ENCODE assay signal across 9 cellular contexts in the genomic region with DNA sequence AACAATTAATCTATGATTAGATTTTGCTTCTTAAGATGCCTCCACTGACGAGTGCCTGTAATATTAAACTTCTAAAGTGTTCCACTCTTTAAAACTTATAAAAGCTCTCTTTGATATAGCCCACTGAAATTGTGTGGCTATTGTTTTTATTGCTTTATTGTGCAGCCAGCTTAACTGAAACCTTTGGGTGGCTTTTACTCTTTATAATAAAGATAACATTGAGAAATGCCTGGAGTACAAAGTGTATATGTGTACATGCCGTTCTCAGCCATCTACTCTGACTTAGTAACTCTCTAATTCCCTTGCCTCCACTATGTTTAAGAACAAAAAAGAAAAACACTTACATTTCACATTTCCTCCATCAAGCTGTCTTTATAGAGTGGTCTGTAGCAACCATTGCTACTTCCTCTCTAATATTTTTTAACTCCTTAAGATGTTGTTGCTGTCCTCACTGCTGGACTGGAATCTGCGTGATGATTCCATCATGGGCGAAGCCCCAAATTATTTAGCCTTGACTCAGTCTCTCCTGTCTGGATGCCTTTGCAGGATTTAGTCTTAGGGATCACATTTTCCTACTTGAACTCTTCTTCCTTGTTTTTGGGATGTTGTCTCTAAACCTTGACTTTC. TPM values are rescaled to one million over a fixed set of nuclear protein-coding genes. Genes with fewer than 3 reads are reported as not detected.
DNase-seq lines count a peak whose midpoint lies in the region; ATAC-seq, FAIRE-seq and TF ChIP-seq lines count a peak whose summit lies in the region.
"Had no signal": no experiment of that assay in that cellular context is flagged by ENCODE, and none has a peak within 500 bp of the region (broad histone marks: within the 10 kb centered on the region; RNA-seq: fewer than 3 reads in every experiment).

No MANE protein-coding gene starts in this region.

- CTCF ChIA-PET in A549 (lab: Yijun Ruan, JAX) = interaction anchor here (1.0 to 2.2 kb wide), 2 partner anchors 8 to 12 kb away, joined by 3 to 6 read pairs; no protein-coding TSS in a partner anchor

- H4K20me1 ChIP-seq in GM23248 (ENCODE audit: insufficient read depth) = no peaks in the 10 kb centered on the region

- H3K9ac ChIP-seq in GM23248 = peak overlapping the region; percentile 35
- H3K9ac ChIP-seq in muscle layer of colon (ENCODE audit: low read length) = no peak overlapping the region

- no peak for TF ChIP-seq POLR2A in A549 (IDR thresholded peaks at IDR 0.05; ENCODE audit: low read length)

- TF ChIP-seq RAD21 in A549 (conservative IDR thresholded peaks at IDR 0.05 in 1 of 2, IDR thresholded peaks at IDR 0.05 in 1 of 2) = no peak

- FAIRE-seq in A549 (lab: Jason Lieb, UNC) = no peak

- in situ Hi-C loops in GM23248 (cut with MboI) (no loop called here), GM13977 (cut with MboI; ENCODE audit: low pct_unique_long_range_greater_than_20kb, low sequenced_read_pairs, unreplicated experiment) (no loop called here)

- H3K4me1 ChIP-seq in A549 (peaks cover 16% of the 10 kb centered on the region), GM23248 (ENCODE audit: insufficient read depth) (peaks cover 26% of the 10 kb centered on the region), muscle layer of colon (ENCODE audit: insufficient read depth, low read length) (peaks cover 72% of the 10 kb centered on the region)

- peaks cover 98% of the 10 kb centered on the region for H3K79me2 ChIP-seq in GM23248 (ENCODE audit: insufficient read depth)

- H3K4me2 ChIP-seq in A549 = peak overlapping the region; percentile 46
- H3K4me2 ChIP-seq in GM23248 (ENCODE audit: unreplicated experiment) = peak overlapping the region; percentile 69

- peaks cover 22% of the 10 kb centered on the region for H3F3A ChIP-seq in GM23248 (ENCODE audit: insufficient read depth)

- DNase-seq in A549 (ENCODE audit: low read depth in 1 of 2, low spot score in 1 of 2) (no peak), GM23248 (peak; percentile 71), cardiac fibroblast (ENCODE audit: low read depth in 2 of 2) (peak; percentile 50 to 89), GM13977 (ENCODE audit: low spot score) (no peak), SK-N-DZ (ENCODE audit: low spot score) (no peak), SW480 (ENCODE audit: low spot score) (no peak)
- DNase-seq in effector CD4-positive, alpha-beta T cell = no peak
- DNase-seq: T-cell had no signal

- POLR2A ChIA-PET in A549 (lab: Yijun Ruan, JAX) = interaction anchor here (2.3 kb wide), 1 partner anchor 9 kb away, joined by 23 read pairs; a partner anchor contains a TSS

- TF ChIP-seq EP300 in A549 (IDR thresholded peaks at IDR 0.05) = no peak

- H3K4me3 ChIP-seq in A549 (no peak overlapping the region), GM23248 (peak overlapping the region; percentile 50), cardiac fibroblast (replicated peaks in 1 of 2; ENCODE audit: low read depth in 2 of 2, low read length in 2 of 2) (peak overlapping the region in 1 of 2 donors; percentile 4), muscle layer of colon (ENCODE audit: low read depth in 1 of 2, low read length in 2 of 2) (peak overlapping the region in 1 of 2 donors; percentile 39)

- H3K36me3 ChIP-seq in GM23248 (ENCODE audit: low read depth) (peaks cover 23% of the 10 kb centered on the region; the same call in 1 of the 2 replicates), muscle layer of colon (ENCODE audit: insufficient read depth, low read length) (peaks cover 28% of the 10 kb centered on the region)

- WGBS in A549 (ENCODE audit: missing lambda C conversion rate) = 60% methylated on average over 4 of the region's 4 CpGs
- WGBS in GM23248 (ENCODE audit: low coverage in 1 of 2, low lambda C conversion rate in 2 of 2, missing lambda C conversion rate in 2 of 2), 2 experiments = 11 to 14% methylated on average over 4 of the region's 4 CpGs

- H2AFZ ChIP-seq in GM23248 = peak overlapping the region; percentile 58

- no peak for ATAC-seq in A549
- ATAC-seq: T-cell had no signal

- H3K9me2 ChIP-seq in GM23248 (ENCODE audit: insufficient read depth) = no peaks in the 10 kb centered on the region

- H3K27ac ChIP-seq in A549 = peak overlapping the region; percentile 55 to 57; a peak in 5 of 6 replicates
- peak overlapping the region; percentile 78 for H3K27ac ChIP-seq in GM23248
- peak overlapping the region; percentile 3 for H3K27ac ChIP-seq in muscle layer of colon (ENCODE audit: low read depth, low read length)

- H3K27me3 ChIP-seq in GM23248 (replicated peaks; ENCODE audit: insufficient read depth) = no peaks in the 10 kb centered on the region
- H3K27me3 ChIP-seq in muscle layer of colon (ENCODE audit: control insufficient read depth in 1 of 2, insufficient read depth in 2 of 2, low read length in 2 of 2) = no peaks in the 10 kb centered on the region

- TF ChIP-seq CTCF in A549 (IDR thresholded peaks at IDR 0.05) = no peak
- no peak for TF ChIP-seq CTCF in cardiac fibroblast (IDR thresholded peaks at IDR 0.05; ENCODE audit: low read depth, low read length)
- TF ChIP-seq CTCF in GM13977 (IDR thresholded peaks at IDR 0.05; ENCODE audit: extremely low read depth, insufficient read depth, missing control alignments) = no peak

- no peaks in the 10 kb centered on the region; the same call in 2 of the 3 replicates for H3K9me3 ChIP-seq in A549
- H3K9me3 ChIP-seq in GM23248 (ENCODE audit: low read depth) = no peaks in the 10 kb centered on the region
- H3K9me3 ChIP-seq in muscle layer of colon (ENCODE audit: low read length) = no peaks in the 10 kb centered on the region

TF ChIP-seq in A549, 52 proteins besides CTCF, POLR2A, EP300 and RAD21:
- TF ChIP-seq, protein P1, sequence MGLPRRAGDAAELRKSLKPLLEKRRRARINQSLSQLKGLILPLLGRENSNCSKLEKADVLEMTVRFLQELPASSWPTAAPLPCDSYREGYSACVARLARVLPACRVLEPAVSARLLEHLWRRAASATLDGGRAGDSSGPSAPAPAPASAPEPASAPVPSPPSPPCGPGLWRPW (IDR thresholded peaks at IDR 0.05) = no peak
- TF ChIP-seq ESRRA (IDR thresholded peaks at IDR 0.05; ENCODE audit: borderline replicate concordance, low read length) (no peak), TP53 (CRISPR knock-in tag; IDR thresholded peaks at IDR 0.05) (no peak), JUN (IDR thresholded peaks at IDR 0.05) (no peak), RFX5 (IDR thresholded peaks at IDR 0.05) (no peak), ZFP36 (IDR thresholded peaks at IDR 0.05; ENCODE audit: borderline replicate concordance, partially characterized antibody) (no peak), JUNB (IDR thresholded peaks at IDR 0.05) (no peak), HOXA7 (CRISPR knock-in tag; IDR thresholded peaks at IDR 0.05) (no peak), MYC (IDR thresholded peaks at IDR 0.05; ENCODE audit: borderline replicate concordance, low read length) (no peak), RARB (CRISPR knock-in tag; IDR thresholded peaks at IDR 0.05) (no peak)
- TF ChIP-seq, protein P2, sequence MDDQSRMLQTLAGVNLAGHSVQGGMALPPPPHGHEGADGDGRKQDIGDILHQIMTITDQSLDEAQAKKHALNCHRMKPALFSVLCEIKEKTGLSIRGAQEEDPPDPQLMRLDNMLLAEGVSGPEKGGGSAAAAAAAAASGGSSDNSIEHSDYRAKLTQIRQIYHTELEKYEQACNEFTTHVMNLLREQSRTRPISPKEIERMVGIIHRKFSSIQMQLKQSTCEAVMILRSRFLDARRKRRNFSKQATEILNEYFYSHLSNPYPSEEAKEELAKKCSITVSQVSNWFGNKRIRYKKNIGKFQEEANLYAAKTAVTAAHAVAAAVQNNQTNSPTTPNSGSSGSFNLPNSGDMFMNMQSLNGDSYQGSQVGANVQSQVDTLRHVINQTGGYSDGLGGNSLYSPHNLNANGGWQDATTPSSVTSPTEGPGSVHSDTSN (IDR thresholded peaks at IDR 0.05) = no peak
- TF ChIP-seq, protein P3, sequence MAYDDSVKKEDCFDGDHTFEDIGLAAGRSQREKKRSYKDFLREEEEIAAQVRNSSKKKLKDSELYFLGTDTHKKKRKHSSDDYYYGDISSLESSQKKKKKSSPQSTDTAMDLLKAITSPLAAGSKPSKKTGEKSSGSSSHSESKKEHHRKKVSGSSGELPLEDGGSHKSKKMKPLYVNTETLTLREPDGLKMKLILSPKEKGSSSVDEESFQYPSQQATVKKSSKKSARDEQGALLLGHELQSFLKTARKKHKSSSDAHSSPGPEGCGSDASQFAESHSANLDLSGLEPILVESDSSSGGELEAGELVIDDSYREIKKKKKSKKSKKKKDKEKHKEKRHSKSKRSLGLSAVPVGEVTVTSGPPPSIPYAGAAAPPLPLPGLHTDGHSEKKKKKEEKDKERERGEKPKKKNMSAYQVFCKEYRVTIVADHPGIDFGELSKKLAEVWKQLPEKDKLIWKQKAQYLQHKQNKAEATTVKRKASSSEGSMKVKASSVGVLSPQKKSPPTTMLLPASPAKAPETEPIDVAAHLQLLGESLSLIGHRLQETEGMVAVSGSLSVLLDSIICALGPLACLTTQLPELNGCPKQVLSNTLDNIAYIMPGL (CRISPR knock-in tag; IDR thresholded peaks at IDR 0.05; ENCODE audit: borderline replicate concordance) = no peak

RNA-seq across cellular contexts. Expression of a gene that starts 9.1 kb away (rescaled TPM):
- 5.7 and 8.8 TPM in 2 replicates for polyA plus RNA-seq in A549 (2011; rRNA removed)
- polyA plus RNA-seq in A549 (2012; cell fraction: cytosol; rRNA removed) = 1.2 and 1.4 TPM in 2 replicates
- polyA plus RNA-seq in A549 (2012; cell fraction: nucleus; rRNA removed) = 0.86 and 1.9 TPM in 2 replicates
- polyA plus RNA-seq in A549 (2017; fragmentation: RNase III; extraction: RNeasy Plus Mini Kit Qiagen cat#74134 plus additional on column Dnase treatment) = 5.5 to 6.0 TPM (median 5.7 TPM) in 3 replicates
- 10.2 and 16.1 TPM in 2 replicates for polyA minus RNA-seq in A549 (2011; rRNA and poly(A)+ RNA removed)
- total RNA-seq in GM23248 (2014; rRNA removed; shearing (Covaris generic)) = 14.4 and 28.3 TPM in 2 replicates
- 8.4 and 9.7 TPM in 2 replicates for polyA plus RNA-seq in GM23248 (2016; fragmentation: Nextera tagmentation; extraction: Ambion mirVana)
- 7.3 and 7.4 TPM in 2 replicates for polyA plus RNA-seq in SK-N-DZ (2014; cell fraction: cytosol; rRNA removed)
- 7.7 and 16.9 TPM in 2 replicates for polyA plus RNA-seq in SK-N-DZ (2014; cell fraction: nucleus; rRNA removed)

Comparison
In these comparisons a context has a peak if more than half of its experiments do, and no peak if none do; other contexts are left out.
1. DNase-seq: peak in GM23248 (single experiment) and cardiac fibroblast (2 of 2); none in A549 (0 of 2), GM13977 (single experiment), SK-N-DZ (single experiment), effector CD4-positive, alpha-beta T cell (single experiment) and SW480 (single experiment).
2. H3K27ac ChIP-seq: peak in every context shown above with its lines; median percentile 78 in GM23248; 56 in A549; 3 in muscle layer of colon.